ENCODE assay signal across 1 cellular context in the genomic region with DNA sequence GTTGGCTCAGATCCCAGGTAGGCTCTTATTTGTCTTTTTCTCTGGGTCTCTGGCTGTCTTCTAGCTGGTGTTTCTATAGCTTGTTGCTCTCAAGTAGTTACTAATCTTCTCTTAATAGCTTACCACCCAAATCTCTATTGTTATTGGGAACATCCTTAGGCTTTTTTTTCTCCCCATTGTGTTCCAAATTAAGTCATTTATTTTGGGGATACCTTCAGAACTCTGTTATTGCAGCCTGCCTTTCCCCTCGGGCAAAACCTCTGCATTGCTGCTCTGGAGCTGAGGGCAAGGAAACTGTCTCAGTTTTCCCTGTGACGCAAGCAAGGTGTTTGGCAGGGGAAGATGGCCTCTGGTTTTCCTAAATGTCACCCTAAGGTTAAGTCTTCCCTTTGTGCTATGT.
TF ChIP-seq lines count a peak whose summit lies in the region.

No MANE protein-coding gene starts in this region.

TF ChIP-seq in GM23338, 12 proteins besides CTCF, POLR2A, EP300 and RAD21 (continued from another document):
- no peak for TF ChIP-seq POLR2AphosphoS5 (IDR thresholded peaks at IDR 0.05; ENCODE audit: low read depth)
